In genomic region chr3:176939022-176939817, GRCh38 we compare ENCODE assay signal across 7 cellular contexts.
DNase-seq lines count a peak whose midpoint lies in the region; ATAC-seq and TF ChIP-seq lines count a peak whose summit lies in the region.

No MANE protein-coding gene starts in this region.

- H3K36me3 Mint-ChIP-seq in activated CD8-positive, alpha-beta T cell treated with anti-CD3 and anti-CD28 coated beads for 36 hours (ENCODE audit: low read depth) = no peaks in the 10 kb centered on the region
- H3K36me3 Mint-ChIP-seq in osteocyte (ENCODE audit: unreplicated experiment) = no peaks in the 10 kb centered on the region

- no peaks in the 10 kb centered on the region for H3K4me1 Mint-ChIP-seq in activated CD8-positive, alpha-beta T cell treated with anti-CD3 and anti-CD28 coated beads for 36 hours (ENCODE audit: low read depth)
- peaks cover 12% of the 10 kb centered on the region for H3K4me1 Mint-ChIP-seq in osteocyte (ENCODE audit: unreplicated experiment)

- H3K9me3 Mint-ChIP-seq in activated CD8-positive, alpha-beta T cell treated with anti-CD3 and anti-CD28 coated beads for 36 hours = no peaks in the 10 kb centered on the region
- H3K9me3 Mint-ChIP-seq in osteocyte (ENCODE audit: unreplicated experiment) = peaks cover 2% of the 10 kb centered on the region

- peaks cover 4% of the 10 kb centered on the region for H3K27me3 Mint-ChIP-seq in activated CD8-positive, alpha-beta T cell treated with anti-CD3 and anti-CD28 coated beads for 36 hours
- peaks cover 2% of the 10 kb centered on the region for H3K27me3 Mint-ChIP-seq in osteocyte (ENCODE audit: unreplicated experiment)

- POLR2A ChIA-PET in activated CD8-positive, alpha-beta T cell treated with anti-CD3 and anti-CD28 coated beads for 36 hours (lab: Charles Lee) = no interaction called here

- ATAC-seq in GM21367 (IDR thresholded peaks at IDR 0.05; ENCODE audit: unreplicated experiment) (peak; percentile 99), HG03558 (IDR thresholded peaks at IDR 0.05; ENCODE audit: extremely low read depth, unreplicated experiment) (peak; percentile 89)
- ATAC-seq in activated CD8-positive, alpha-beta T cell treated with anti-CD3 and anti-CD28 coated beads for 36 hours = peak; percentile 84

- H3K27ac Mint-ChIP-seq in activated CD8-positive, alpha-beta T cell treated with anti-CD3 and anti-CD28 coated beads for 36 hours = no peak overlapping the region
- no peak overlapping the region for H3K27ac Mint-ChIP-seq in osteocyte (ENCODE audit: unreplicated experiment)

- CTCF ChIA-PET in activated CD8-positive, alpha-beta T cell treated with anti-CD3 and anti-CD28 coated beads for 36 hours (lab: Charles Lee) = interaction anchor here (0.6 to 2.8 kb wide), 13 partner anchors 9 to 1158 kb away, joined by 3 to 49 read pairs (median 4); no protein-coding TSS in a partner anchor

- no peak overlapping the region for H3K4me3 Mint-ChIP-seq in activated CD8-positive, alpha-beta T cell treated with anti-CD3 and anti-CD28 coated beads for 36 hours
- H3K4me3 Mint-ChIP-seq in osteocyte (ENCODE audit: unreplicated experiment) = no peak overlapping the region

- peak; percentile 80 for TF ChIP-seq CTCF in activated CD8-positive, alpha-beta T cell treated with anti-CD3 and anti-CD28 coated beads for 36 hours (IDR thresholded peaks at IDR 0.05)
- TF ChIP-seq CTCF in osteocyte (IDR thresholded peaks at IDR 0.05) = peak; percentile 87

- intact Hi-C loops in activated CD8-positive, alpha-beta T cell treated with anti-CD3 and anti-CD28 coated beads for 36 hours (cut with micrococcal nuclease) = loop anchor here (2.0 to 10.0 kb wide), 2 partner anchors 66 to 424 kb away; no protein-coding TSS in a partner anchor

- DNase-seq in ELR (ENCODE audit: low read depth) (peak; percentile 78), NCI-H526 (lab: John Stamatoyannopoulos, UW) (peak; percentile 71 to 82), fibroblast of the conjunctiva (ENCODE audit: low read depth) (peak; percentile 87), osteocyte (ENCODE audit: extremely low spot score, unreplicated experiment) (no peak)
- peak; percentile 20 for DNase-seq in activated CD8-positive, alpha-beta T cell treated with anti-CD3 and anti-CD28 coated beads for 36 hours
